1 cellular context compared by ENCODE assay signal in genomic region chr1:147641695-147642592, GRCh38.
TF ChIP-seq lines count a peak whose summit lies in the region.

No MANE protein-coding gene starts in this region.

TF ChIP-seq in K562, 482 proteins besides CTCF, POLR2A, EP300 and RAD21 (continued from another document):
- TF ChIP-seq ZNF740 (CRISPR knock-in tag; IDR thresholded peaks at IDR 0.05), result no peak
- TF ChIP-seq ZNF740 (tag; IDR thresholded peaks at IDR 0.05), result no peak
- no peak for TF ChIP-seq CEBPG (CRISPR knock-in tag; IDR thresholded peaks at IDR 0.05)
- TF ChIP-seq CEBPG (tag; conservative IDR thresholded peaks at IDR 0.05 in 1 of 2, IDR thresholded peaks at IDR 0.05 in 1 of 2), result 0 out of 4 replicates have a peak, but pooled peaks of 1 of the 2 experiments have one; percentile 30
- TF ChIP-seq ZFP91 (CRISPR knock-in tag; IDR thresholded peaks at IDR 0.05), result no peak
- no peak for TF ChIP-seq SNRNP70 (optimal IDR thresholded peaks at IDR 0.05; ENCODE audit: low read depth, low read length)
